Comparison of ENCODE assay signal across 9 cellular contexts in genomic region chr16:66409156-66409555, GRCh38. TPM values are rescaled to one million over a fixed set of nuclear protein-coding genes. Genes with fewer than 3 reads are reported as not detected.
A peak's percentile ranks its signal among the peaks of the same experiment; 100 is the strongest.
DNase-seq lines count a peak whose midpoint lies in the region; ATAC-seq and TF ChIP-seq lines count a peak whose summit lies in the region.
"Had no signal": no experiment of that assay in that cellular context is flagged by ENCODE, and none has a peak within 500 bp of the region (broad histone marks: within the 10 kb centered on the region; RNA-seq: fewer than 3 reads in every experiment).

No MANE protein-coding gene starts in this region.

- H3K4me1 ChIP-seq in CD8-positive, alpha-beta memory T cell (ENCODE audit: insufficient read depth, low read length), result peaks cover 21% of the 10 kb centered on the region
- H3K4me1 ChIP-seq in IMR-90 (ENCODE audit: control insufficient read depth, insufficient read depth, low read length) (peaks cover 6% of the 10 kb centered on the region), lower lobe of right lung (peaks cover 20% of the 10 kb centered on the region)

- TF ChIP-seq CTCF in IMR-90 (conservative IDR thresholded peaks at IDR 0.05; ENCODE audit: low read depth, low read length), result no peak
- no peak for TF ChIP-seq CTCF in astrocyte of the cerebellum (IDR thresholded peaks at IDR 0.05; ENCODE audit: low read depth, low read length, missing control alignments)
- no peak for TF ChIP-seq CTCF in lower lobe of right lung (IDR thresholded peaks at IDR 0.05)

- ATAC-seq in IMR-90 (ENCODE audit: low read depth), result peak; percentile 25
- ATAC-seq in lower lobe of right lung, result no peak

- no peaks in the 10 kb centered on the region for H3K27me3 ChIP-seq in CD8-positive, alpha-beta memory T cell (ENCODE audit: insufficient read depth, low read length, poor library complexity, severe bottlenecking)
- peaks cover 6% of the 10 kb centered on the region for H3K27me3 ChIP-seq in IMR-90 (ENCODE audit: control insufficient read depth, insufficient read depth, low read length)
- H3K27me3 ChIP-seq in lower lobe of right lung (ENCODE audit: low read depth), result no peaks in the 10 kb centered on the region

- H2BK15ac ChIP-seq in IMR-90 (ENCODE audit: low read depth, low read length), result no peak overlapping the region

- H3K9me3 Mint-ChIP-seq in CD8-positive, alpha-beta memory T cell, result peaks cover 2 to 7% (median 6%) of the 10 kb centered on the region in 5 donors

- H4K91ac ChIP-seq in IMR-90 (ENCODE audit: insufficient read depth, low read depth, low read length), result no peak overlapping the region

- peaks cover 3 to 10% of the 10 kb centered on the region in 2 donors for H3K27me3 Mint-ChIP-seq in CD8-positive, alpha-beta memory T cell

- H3K9ac ChIP-seq in IMR-90 (ENCODE audit: low read depth, low read length), result no peak overlapping the region

- no peak overlapping the region for H2BK120ac ChIP-seq in IMR-90 (ENCODE audit: low read depth, low read length)

- peaks cover 5% of the 10 kb centered on the region; the same call in 1 of the 2 replicates for H3K9me1 ChIP-seq in IMR-90 (ENCODE audit: insufficient read depth, low read length)

- peak overlapping the region; percentile 47 for H2BK5ac ChIP-seq in IMR-90 (ENCODE audit: low read depth, low read length, poor library complexity, severe bottlenecking)

- in situ Hi-C loops in IMR-90 (cut with MboI; ENCODE audit: low sequenced_read_pairs) (loop anchor here (5.0 to 10.0 kb wide), 3 partner anchors 78 to 456 kb away; partner anchors contain the start of gene CMTM3), astrocyte of the cerebellum (cut with HindIII; ENCODE audit: low sequenced_read_pairs) (loop anchor here (25.0 kb wide), 1 partner anchor 178 kb away; the partner anchor contains the start of gene CMTM2)

- CTCF ChIA-PET in CD8-positive, alpha-beta memory T cell (lab: Charles Lee), result interaction anchor here (1.3 to 6.9 kb wide), 4 partner anchors 70 to 199 kb away, joined by 3 to 61 read pairs (median 42); no protein-coding TSS in a partner anchor
- CTCF ChIA-PET in IMR-90 (lab: Yijun Ruan, JAX), result interaction anchor here (1.0 kb wide), 1 partner anchor 458 kb away, joined by 4 read pairs; no protein-coding TSS in a partner anchor

- no peak overlapping the region for H3K27ac ChIP-seq in CD8-positive, alpha-beta memory T cell (ENCODE audit: low read depth, low read length)
- H3K27ac ChIP-seq in IMR-90 (ENCODE audit: insufficient read depth, low read length) (no peak overlapping the region), lower lobe of right lung (peak overlapping the region; percentile 77)

- H2AK5ac ChIP-seq in IMR-90 (ENCODE audit: low read depth, low read length), result no peak overlapping the region

- POLR2A ChIA-PET in CD8-positive, alpha-beta memory T cell (lab: Charles Lee), result no interaction called here
- POLR2A ChIA-PET in IMR-90 (lab: Charles Lee; ENCODE audit: unreplicated experiment), result interaction anchor here (0.7 kb wide), 1 partner anchor 24 kb away, joined by 6 read pairs; no protein-coding TSS in a partner anchor

- H3K27ac Mint-ChIP-seq in CD8-positive, alpha-beta memory T cell, result peak overlapping the region in 5 of 8 donors; percentile 13 to 93 (median 76)

- TF ChIP-seq POLR2A in IMR-90 (IDR thresholded peaks at IDR 0.05; ENCODE audit: low read depth, low read length), result no peak

- H4K8ac ChIP-seq in IMR-90 (ENCODE audit: low read depth in 2 of 2, low read length in 2 of 2), result no peak overlapping the region

- no peak overlapping the region for H3K4ac ChIP-seq in IMR-90 (ENCODE audit: low read depth, low read length)

- peaks cover 25 to 29% (median 28%) of the 10 kb centered on the region in 3 donors for H3K4me1 Mint-ChIP-seq in CD8-positive, alpha-beta memory T cell

- no TSS peak for BruUV-seq in IMR-90 (replicated peaks; lab: Mats Ljungman, UMichigan)

- no peak for TF ChIP-seq RAD21 in IMR-90 (IDR thresholded peaks at IDR 0.05; ENCODE audit: low read length)

- WGBS in IMR-90 (ENCODE audit: extremely low coverage in 2 of 2, insufficient read length in 1 of 2), 2 experiments, result no CpG with 5 or more reads among the region's 5 CpGs

- no peak overlapping the region for H3K23ac ChIP-seq in IMR-90 (ENCODE audit: low read depth, low read length)

- no peak for DNase-seq in CD8-positive, alpha-beta memory T cell
- DNase-seq in IMR-90 (peak; percentile 69), astrocyte of the cerebellum (ENCODE audit: low read depth) (peak; percentile 75), lower lobe of right lung (no peak), NCI-H146 (lab: John Stamatoyannopoulos, UW) (no peak), H4 (ENCODE audit: low spot score) (no peak), GF-D8 (lab: John Stamatoyannopoulos, UW) (no peak)
- DNase-seq in activated CD4-positive, CD25-positive, alpha-beta regulatory T cell (lab: John Stamatoyannopoulos, UW), result no peak
- DNase-seq: T-helper 9 cell had no signal

- H2AK9ac ChIP-seq in IMR-90 (replicated peaks; ENCODE audit: low read depth, low read length, poor library complexity), result no peak overlapping the region

- no peaks in the 10 kb centered on the region for H3K79me1 ChIP-seq in IMR-90 (ENCODE audit: low read depth in 1 of 2, low read length in 2 of 2)

- H3K14ac ChIP-seq in IMR-90 (replicated peaks; ENCODE audit: low read depth, low read length), result no peak overlapping the region

- H2AFZ ChIP-seq in IMR-90 (replicated peaks; ENCODE audit: low read length, poor library complexity), result no peak overlapping the region

- dilution Hi-C loops in IMR-90 (cut with HindIII; ENCODE audit: low sequenced_read_pairs, unreplicated experiment), result no loop called here

- H3K9me3 ChIP-seq in CD8-positive, alpha-beta memory T cell (ENCODE audit: low read length), result no peaks in the 10 kb centered on the region
- H3K9me3 ChIP-seq in IMR-90 (ENCODE audit: control insufficient read depth, insufficient read depth, low read length), result peaks cover 2% of the 10 kb centered on the region; the same call in 1 of the 2 replicates
- no peaks in the 10 kb centered on the region for H3K9me3 ChIP-seq in lower lobe of right lung

- H3K36me3 ChIP-seq in CD8-positive, alpha-beta memory T cell (ENCODE audit: insufficient read depth, low read length), result no peaks in the 10 kb centered on the region
- H3K36me3 ChIP-seq in IMR-90 (ENCODE audit: control insufficient read depth, insufficient read depth, low read length) (no peaks in the 10 kb centered on the region), lower lobe of right lung (no peaks in the 10 kb centered on the region)

- H4K5ac ChIP-seq in IMR-90 (ENCODE audit: low read depth, low read length), result no peak overlapping the region

- intact Hi-C loops in IMR-90 (cut with micrococcal nuclease), result loop anchor here (5.0 to 10.0 kb wide), 3 partner anchors 178 to 336 kb away; no protein-coding TSS in a partner anchor
- intact Hi-C loops in lower lobe of right lung (cut with DNase I), result loop anchor here (5.0 kb wide), 1 partner anchor 73 kb away; no protein-coding TSS in a partner anchor

- H3K4me2 ChIP-seq in IMR-90 (ENCODE audit: low read depth, low read length), result no peak overlapping the region

- no peaks in the 10 kb centered on the region for H4K20me1 ChIP-seq in IMR-90 (ENCODE audit: insufficient read depth, low read length)

- peak overlapping the region in 6 of 7 donors; percentile 82 to 94 (median 90) for H3K4me3 Mint-ChIP-seq in CD8-positive, alpha-beta memory T cell

- peaks cover 8 to 17% (median 16%) of the 10 kb centered on the region in 3 donors for H3K36me3 Mint-ChIP-seq in CD8-positive, alpha-beta memory T cell

- H3K18ac ChIP-seq in IMR-90 (ENCODE audit: low read depth, low read length), result no peak overlapping the region

- peak overlapping the region; percentile 58 for H3K4me3 ChIP-seq in CD8-positive, alpha-beta memory T cell (ENCODE audit: low read length)
- no peak overlapping the region for H3K4me3 ChIP-seq in IMR-90 (ENCODE audit: insufficient read depth, low read depth, low read length)
- no peak overlapping the region for H3K4me3 ChIP-seq in astrocyte of the cerebellum (ENCODE audit: low read depth, low read length)
- no peak overlapping the region for H3K4me3 ChIP-seq in lower lobe of right lung

- H3K56ac ChIP-seq in IMR-90 (ENCODE audit: extremely low read depth, insufficient read depth, low read length), result no peak overlapping the region

- no peak overlapping the region for H2BK20ac ChIP-seq in IMR-90 (ENCODE audit: low read depth, low read length)

TF ChIP-seq in IMR-90, 13 proteins besides CTCF, POLR2A, EP300 and RAD21 (continues in another document):
- TF ChIP-seq SMC3 (IDR thresholded peaks at IDR 0.05; ENCODE audit: low read depth, low read length) (no peak), RCOR1 (IDR thresholded peaks at IDR 0.05; ENCODE audit: insufficient replicate concordance, low read length) (no peak), CHD1 (IDR thresholded peaks at IDR 0.05; ENCODE audit: low read depth, low read length) (no peak), MXI1 (IDR thresholded peaks at IDR 0.05; ENCODE audit: borderline replicate concordance, low read depth, low read length) (no peak), BHLHE40 (IDR thresholded peaks at IDR 0.05; ENCODE audit: low read depth, low read length) (no peak), NFE2L2 (IDR thresholded peaks at IDR 0.05; ENCODE audit: low read depth, low read length) (no peak), FOS (IDR thresholded peaks at IDR 0.05; ENCODE audit: low read depth, low read length) (no peak)

RNA-seq across cellular contexts. Expression of gene BEAN1, which starts 17.9 kb away (rescaled TPM):
- not detected for total RNA-seq in CD8-positive, alpha-beta memory T cell
- polyA plus RNA-seq in CD8-positive, alpha-beta memory T cell, result 0.09 TPM
- total RNA-seq in IMR-90 (2012; rRNA removed), result not detected in 2 replicates
- polyA plus RNA-seq in IMR-90 (2012; rRNA removed), result not detected in 2 replicates
- not detected in 2 replicates for polyA plus RNA-seq in IMR-90 (2012; cell fraction: cytosol; rRNA removed)
- 0.13 TPM in 1 of 2 replicates, not detected in the other for polyA plus RNA-seq in IMR-90 (2012; cell fraction: nucleus; rRNA removed; ENCODE audit: low replicate concordance)
- total RNA-seq in lower lobe of right lung, result 0.15 TPM
- 0.29 and 0.89 TPM in 2 replicates for total RNA-seq in H4 (2014; rRNA removed; shearing (Covaris generic))

RNA-seq across cellular contexts. Expression of gene CDH5, which starts 42.7 kb away (rescaled TPM):
- total RNA-seq in CD8-positive, alpha-beta memory T cell, result not detected
- polyA plus RNA-seq in CD8-positive, alpha-beta memory T cell, result not detected
- total RNA-seq in IMR-90 (2012; rRNA removed) (not detected in 2 replicates), lower lobe of right lung (128 TPM)
- not detected in 2 replicates for polyA plus RNA-seq in IMR-90 (2012; rRNA removed)
- polyA plus RNA-seq in IMR-90 (2012; cell fraction: cytosol; rRNA removed), result not detected in 2 replicates
- polyA plus RNA-seq in IMR-90 (2012; cell fraction: nucleus; rRNA removed; ENCODE audit: low replicate concordance), result 0.02 TPM in 1 of 2 replicates, not detected in the other
- not detected in 2 replicates for total RNA-seq in H4 (2014; rRNA removed; shearing (Covaris generic))

Comparison
In these comparisons a context has a peak if more than half of its experiments do, and no peak if none do; other contexts are left out.
1. DNase-seq: peak in IMR-90 (single experiment) and astrocyte of the cerebellum (single experiment); none in CD8-positive, alpha-beta memory T cell (0 of 5), lower lobe of right lung (single experiment), NCI-H146 (single experiment), activated CD4-positive, CD25-positive, alpha-beta regulatory T cell (0 of 4), H4 (single experiment) and GF-D8 (single experiment).
2. RNA of gene CDH5, which starts 42.7 kb away (total RNA-seq): 128 TPM in lower lobe of right lung (single experiment); not detected in CD8-positive, alpha-beta memory T cell, not detected in IMR-90 and not detected in H4; every median in the first group is over 100 times any median in the second.